In the genomic region with DNA sequence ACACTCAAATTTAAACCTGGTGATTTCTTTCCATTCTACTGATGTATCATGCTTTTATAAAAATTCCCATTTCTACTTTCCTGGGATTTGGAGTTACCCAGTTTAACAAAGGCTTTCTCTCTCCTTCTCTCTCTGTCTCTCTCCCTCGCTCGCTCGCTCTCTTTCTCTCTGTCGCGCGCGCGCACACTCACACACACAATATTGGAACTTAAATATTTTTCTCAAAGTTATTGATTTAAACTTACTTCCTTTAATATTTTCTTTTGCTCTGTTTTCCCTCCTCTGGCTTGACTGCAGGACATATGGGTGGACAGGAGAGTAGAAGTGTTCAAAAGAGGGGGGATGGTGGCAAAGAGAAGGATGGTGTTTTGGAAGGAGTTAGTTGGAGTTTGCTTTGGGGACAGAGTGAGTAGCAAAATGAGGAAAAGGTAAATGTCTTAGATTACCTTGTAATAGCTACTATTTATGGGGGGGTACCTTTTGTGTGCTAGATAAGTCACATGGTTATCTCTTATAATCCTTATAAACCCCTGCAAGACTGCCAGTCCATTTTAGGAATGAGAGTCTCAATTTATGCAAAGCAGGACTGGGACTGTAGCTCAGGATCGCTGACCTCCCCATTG, we compare ENCODE assay signal across 8 cellular contexts. TPM values are rescaled to one million over a fixed set of nuclear protein-coding genes. Genes with fewer than 3 reads are reported as not detected.
A peak's percentile ranks its signal among the peaks of the same experiment; 100 is the strongest.
DNase-seq lines count a peak whose midpoint lies in the region; ATAC-seq and TF ChIP-seq lines count a peak whose summit lies in the region.

No MANE protein-coding gene starts in this region.

- no peaks in the 10 kb centered on the region for H3K9me3 ChIP-seq in thoracic aorta

- H3K9me3 Mint-ChIP-seq in IgD-negative memory B cell = peaks cover 0 to 11% (median 1%) of the 10 kb centered on the region in 3 donors

- peak overlapping the region; percentile 91 for H3K4me3 ChIP-seq in kidney epithelial cell (ENCODE audit: low read depth, low read length)
- H3K4me3 ChIP-seq in thoracic aorta = peak overlapping the region; percentile 88

- H3K36me3 ChIP-seq in kidney epithelial cell (ENCODE audit: control insufficient read depth, insufficient read depth, low read length) (no peaks in the 10 kb centered on the region), thoracic aorta (no peaks in the 10 kb centered on the region)

- DNase-seq in kidney epithelial cell (ENCODE audit: low read depth) (no peak), thoracic aorta (ENCODE audit: low spot score) (no peak), middle frontal gyrus (ENCODE audit: extremely low spot score, low spot score) (no peak)

- H3K27me3 Mint-ChIP-seq in IgD-negative memory B cell = no peaks in the 10 kb centered on the region

- H3K4me3 Mint-ChIP-seq in IgD-negative memory B cell = peak overlapping the region; percentile 88 to 98 (median 96)

- H3K36me3 Mint-ChIP-seq in IgD-negative memory B cell = no peaks in the 10 kb centered on the region

- H3K4me1 ChIP-seq in thoracic aorta (ENCODE audit: control insufficient read depth in 1 of 2, low read depth in 2 of 2) = peaks cover 22 to 36% of the 10 kb centered on the region in 2 donors

- TF ChIP-seq CTCF in C4-2B (conservative IDR thresholded peaks at IDR 0.05) (no peak), kidney epithelial cell (IDR thresholded peaks at IDR 0.05; ENCODE audit: insufficient read depth, low read length, poor library complexity, severe bottlenecking) (no peak), thoracic aorta (IDR thresholded peaks at IDR 0.05) (no peak)

- H3K4me1 Mint-ChIP-seq in IgD-negative memory B cell = peaks cover 31 to 34% (median 31%) of the 10 kb centered on the region in 3 donors

- H3K27me3 ChIP-seq in kidney epithelial cell (ENCODE audit: control insufficient read depth, insufficient read depth, low read length) (no peaks in the 10 kb centered on the region), thoracic aorta (replicated peaks; ENCODE audit: insufficient read depth) (no peaks in the 10 kb centered on the region)

- H3K27ac Mint-ChIP-seq in IgD-negative memory B cell = peak overlapping the region; percentile 85 to 97 (median 94)

- ATAC-seq in thoracic aorta (ENCODE audit: insufficient number of reproducible peaks, low FRiP score, low read depth) (no peak), HG02870 (IDR thresholded peaks at IDR 0.05; ENCODE audit: unreplicated experiment) (no peak), GM18909 (IDR thresholded peaks at IDR 0.05; ENCODE audit: poor library complexity, unreplicated experiment) (no peak)

- WGBS in adipose tissue, 3 donors = 10 to 13% (median 11%) methylated on average over 9 of the region's 9 CpGs

- peak overlapping the region; percentile 77 for H3K27ac ChIP-seq in C4-2B
- peak overlapping the region; percentile 57 for H3K27ac ChIP-seq in adipose tissue (ENCODE audit: low read depth, low read length)
- H3K27ac ChIP-seq in thoracic aorta = peak overlapping the region; percentile 84 to 86

RNA-seq across cellular contexts. Expression of a gene that starts 0.9 kb away (rescaled TPM):
- polyA plus RNA-seq in IgD-negative memory B cell (14.0 TPM), adipose tissue (10 to 100 TPM; 12.8 to 27.0 (median 18.4) TPM)
- total RNA-seq in kidney epithelial cell (97.1 and 115 TPM in 2 replicates), thoracic aorta (10 to 100 TPM; 32.2 to 40.6 TPM)

RNA-seq across cellular contexts. Expression of a gene that starts 46.1 kb away (rescaled TPM):
- polyA plus RNA-seq in IgD-negative memory B cell (18.5 TPM), adipose tissue (1 to 10 TPM; 4.8 to 8.7 (median 7.3) TPM)
- total RNA-seq in kidney epithelial cell (13.6 and 19.3 TPM in 2 replicates), thoracic aorta (1 to 10 TPM; 5.0 to 9.9 TPM)
